ENCODE assay signal across 17 cellular contexts in the genomic region with DNA sequence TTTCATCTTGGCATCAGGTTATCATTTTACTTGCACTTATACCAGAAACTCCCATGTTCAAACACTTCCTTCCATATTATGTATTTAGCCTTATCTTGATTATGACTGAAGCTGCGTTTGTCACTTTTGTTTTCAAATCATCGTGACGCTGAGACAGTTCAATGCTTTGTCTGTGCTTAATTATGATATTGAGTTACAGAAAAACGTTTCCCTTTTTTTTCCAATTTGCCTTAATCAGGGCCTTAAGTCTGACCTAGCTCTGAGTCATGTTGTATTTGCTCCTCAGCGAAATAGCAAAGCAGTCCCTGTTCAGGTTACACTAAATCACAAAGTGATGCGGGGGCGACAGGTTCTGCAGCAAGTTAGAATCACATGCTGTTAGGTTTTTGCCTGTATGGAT.
"Had no signal": no experiment of that assay in that cellular context is flagged by ENCODE, and none has a peak within 500 bp of the region (broad histone marks: within the 10 kb centered on the region; RNA-seq: fewer than 3 reads in every experiment).

No MANE protein-coding gene starts in this region.

- DNase-seq: activated CD4-positive, alpha-beta T cell treated with anti-CD3 and anti-CD28 coated beads for 36 hours; activated CD4-positive, alpha-beta T cell treated with anti-CD3 and anti-CD28 coated beads, Interleukin-2, amount 50 U/mL, for 48 hours; activated gamma-delta T cell; dermis blood vessel endothelial cell; effector memory CD4-positive, alpha-beta T cell; esophagus squamous epithelium; immature natural killer cell; kidney glomerular epithelial cell; mesenchymal stem cell; mucosa of descending colon; naive B cell; stimulated activated naive B cell treated with anti-CD40 and anti-IgM and Interleukin-4, amounts not matched to agents 10 μg/mL and 1 μg/mL and 100 μg/mL, for 72 hours had no signal

- H3K36me3 Mint-ChIP-seq: immature natural killer cell; neural progenitor cell; stimulated activated naive B cell treated with anti-CD40 and anti-IgM and Interleukin-4, amounts not matched to agents 10 μg/mL and 1 μg/mL and 100 μg/mL, for 72 hours; WTC11 had no signal

- H3K27me3 ChIP-seq: esophagus squamous epithelium, neural progenitor cell had no signal

- H3K4me1 ChIP-seq: esophagus squamous epithelium had no signal

- H3K9me3 ChIP-seq: esophagus squamous epithelium, mucosa of descending colon had no signal

- H3K4me3 Mint-ChIP-seq: activated CD4-positive, alpha-beta T cell treated with anti-CD3 and anti-CD28 coated beads for 36 hours; activated naive CD8-positive, alpha-beta T cell; immature natural killer cell; naive B cell; neural progenitor cell; stimulated activated naive B cell treated with anti-CD40 and anti-IgM and Interleukin-4, amounts not matched to agents 10 μg/mL and 1 μg/mL and 100 μg/mL, for 72 hours; WTC11 had no signal

- H3K4me1 Mint-ChIP-seq: activated CD4-positive, alpha-beta T cell treated with anti-CD3 and anti-CD28 coated beads for 36 hours; immature natural killer cell; naive B cell; neural progenitor cell; stimulated activated naive B cell treated with anti-CD40 and anti-IgM and Interleukin-4, amounts not matched to agents 10 μg/mL and 1 μg/mL and 100 μg/mL, for 72 hours had no signal

- ATAC-seq: activated CD4-positive, alpha-beta T cell treated with anti-CD3 and anti-CD28 coated beads for 36 hours; mucosa of descending colon; stimulated activated naive B cell treated with anti-CD40 and anti-IgM and Interleukin-4, amounts not matched to agents 10 μg/mL and 1 μg/mL and 100 μg/mL, for 72 hours; WTC11 had no signal

- FAIRE-seq: endothelial cell of umbilical vein had no signal

- H3K27ac ChIP-seq: esophagus squamous epithelium, neural progenitor cell had no signal

- H3K27me3 Mint-ChIP-seq: activated CD4-positive, alpha-beta T cell treated with anti-CD3 and anti-CD28 coated beads for 36 hours; activated naive CD8-positive, alpha-beta T cell; naive B cell; progenitor cell of endocrine pancreas; stimulated activated naive B cell treated with anti-CD40 and anti-IgM and Interleukin-4, amounts not matched to agents 10 μg/mL and 1 μg/mL and 100 μg/mL, for 72 hours had no signal

- H3K9me3 Mint-ChIP-seq: naive B cell; neural progenitor cell; stimulated activated naive B cell treated with anti-CD40 and anti-IgM and Interleukin-4, amounts not matched to agents 10 μg/mL and 1 μg/mL and 100 μg/mL, for 72 hours; WTC11 had no signal

- H3K27ac Mint-ChIP-seq: activated CD4-positive, alpha-beta T cell treated with anti-CD3 and anti-CD28 coated beads for 36 hours; activated naive CD8-positive, alpha-beta T cell; immature natural killer cell; naive B cell; neural progenitor cell; progenitor cell of endocrine pancreas; stimulated activated naive B cell treated with anti-CD40 and anti-IgM and Interleukin-4, amounts not matched to agents 10 μg/mL and 1 μg/mL and 100 μg/mL, for 72 hours; WTC11 had no signal

- H3K36me3 ChIP-seq: esophagus squamous epithelium, neural progenitor cell had no signal

- H3K4me3 ChIP-seq: esophagus squamous epithelium, mucosa of descending colon, neural progenitor cell had no signal
